Comparison of ENCODE assay signal across 8 cellular contexts in the genomic region with DNA sequence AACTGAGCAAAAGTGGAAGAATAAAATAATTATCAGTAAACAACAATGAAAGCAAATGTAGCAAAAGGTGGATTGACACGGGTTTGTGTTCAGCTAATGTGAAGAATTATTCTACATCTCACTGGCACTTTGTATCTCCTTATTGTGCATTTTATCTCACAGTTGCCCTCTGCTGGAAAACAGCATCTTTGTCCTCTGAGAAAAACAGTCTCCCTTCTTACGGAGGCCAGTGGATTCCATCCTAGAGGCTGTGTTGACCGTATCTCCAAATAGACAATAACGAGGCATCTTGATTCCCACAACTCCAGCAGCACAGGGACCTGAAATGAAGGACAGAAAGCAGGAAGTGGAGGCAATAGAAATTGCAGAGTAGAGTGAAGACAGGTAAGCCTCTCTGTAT. TPM values are rescaled to one million over a fixed set of nuclear protein-coding genes. Genes with fewer than 3 reads are reported as not detected.
A peak's percentile ranks its signal among the peaks of the same experiment; 100 is the strongest.
DNase-seq lines count a peak whose midpoint lies in the region; ATAC-seq and TF ChIP-seq lines count a peak whose summit lies in the region.

No MANE protein-coding gene starts in this region.

- peaks cover 16% of the 10 kb centered on the region for H3K27me3 Mint-ChIP-seq in activated CD4-positive, alpha-beta memory T cell treated with anti-CD3 and anti-CD28 coated beads, Interleukin-2, amount 10 ng/mL, durations not matched to agents 7 days and 5 days

- peak; percentile 51 for TF ChIP-seq CTCF in osteoblast (IDR thresholded peaks at IDR 0.05; ENCODE audit: extremely low read depth, low read depth, low read length)

- peak; percentile 14 for DNase-seq in ELF-1 (ENCODE audit: low read depth, low spot score)
- DNase-seq in NAMALWA (ENCODE audit: low spot score) = peak; percentile 59
- peak; percentile 53 for DNase-seq in dedifferentiated amniotic fluid mesenchymal stem cell (ENCODE audit: extremely low spot score)
- DNase-seq in osteoblast (ENCODE audit: insufficient read length, low spot score, missing footprints) = peak; percentile 2
- DNase-seq in amniotic stem cell (lab: John Stamatoyannopoulos, UW) = no peak
- DNase-seq in mesenteric fat pad (ENCODE audit: low spot score) = no peak
- no peak for DNase-seq in activated CD4-positive, alpha-beta memory T cell treated with anti-CD3 and anti-CD28 coated beads, Interleukin-2, amount 10 ng/mL, durations not matched to agents 7 days and 5 days

- H3K79me2 ChIP-seq in osteoblast (ENCODE audit: insufficient read depth, low read length) = no peaks in the 10 kb centered on the region

- POLR2A ChIA-PET in activated CD4-positive, alpha-beta memory T cell treated with anti-CD3 and anti-CD28 coated beads, Interleukin-2, amount 10 ng/mL, durations not matched to agents 7 days and 5 days (lab: Charles Lee) = no interaction called here

- CTCF ChIA-PET in activated CD4-positive, alpha-beta memory T cell treated with anti-CD3 and anti-CD28 coated beads, Interleukin-2, amount 10 ng/mL, durations not matched to agents 7 days and 5 days (lab: Charles Lee) = interaction anchor here (0.8 to 1.8 kb wide), 5 partner anchors 35 to 433 kb away, joined by 3 to 6 read pairs (median 4); no protein-coding TSS in a partner anchor

- no peak for ATAC-seq in GM19035 (IDR thresholded peaks at IDR 0.05; ENCODE audit: unreplicated experiment)

- no peak overlapping the region for H3K4me2 ChIP-seq in osteoblast (ENCODE audit: insufficient read depth, low read length)

- no peaks in the 10 kb centered on the region for H3K4me1 ChIP-seq in osteoblast (ENCODE audit: insufficient read depth, low read length)

- no peaks in the 10 kb centered on the region for H4K20me1 ChIP-seq in osteoblast (ENCODE audit: insufficient read depth, low read length)

- no peak overlapping the region for H3K27ac ChIP-seq in osteoblast (ENCODE audit: low read depth, low read length)

- H2AFZ ChIP-seq in osteoblast (ENCODE audit: low read length) = peak overlapping the region; percentile 20

- no peaks in the 10 kb centered on the region for H3K27me3 ChIP-seq in osteoblast (ENCODE audit: insufficient read depth, low read length)

- no peaks in the 10 kb centered on the region for H3K9me3 ChIP-seq in osteoblast (ENCODE audit: low read depth, low read length)

- no peaks in the 10 kb centered on the region for H3K36me3 Mint-ChIP-seq in activated CD4-positive, alpha-beta memory T cell treated with anti-CD3 and anti-CD28 coated beads, Interleukin-2, amount 10 ng/mL, durations not matched to agents 7 days and 5 days (ENCODE audit: low read depth)

- no peak overlapping the region for H3K27ac Mint-ChIP-seq in activated CD4-positive, alpha-beta memory T cell treated with anti-CD3 and anti-CD28 coated beads, Interleukin-2, amount 10 ng/mL, durations not matched to agents 7 days and 5 days

- H3K4me3 ChIP-seq in osteoblast (ENCODE audit: insufficient read depth, low read length) = no peak overlapping the region

- H3K4me3 Mint-ChIP-seq in activated CD4-positive, alpha-beta memory T cell treated with anti-CD3 and anti-CD28 coated beads, Interleukin-2, amount 10 ng/mL, durations not matched to agents 7 days and 5 days = no peak overlapping the region

- H3K36me3 ChIP-seq in osteoblast (ENCODE audit: insufficient read depth, low read length) = no peaks in the 10 kb centered on the region

- H3K9me3 Mint-ChIP-seq in activated CD4-positive, alpha-beta memory T cell treated with anti-CD3 and anti-CD28 coated beads, Interleukin-2, amount 10 ng/mL, durations not matched to agents 7 days and 5 days = no peaks in the 10 kb centered on the region

- no peaks in the 10 kb centered on the region for H3K4me1 Mint-ChIP-seq in activated CD4-positive, alpha-beta memory T cell treated with anti-CD3 and anti-CD28 coated beads, Interleukin-2, amount 10 ng/mL, durations not matched to agents 7 days and 5 days

RNA-seq across cellular contexts. Expression of a gene that starts 51.3 kb away (rescaled TPM):
- total RNA-seq in osteoblast (2.9 and 4.7 TPM in 2 replicates), mesenteric fat pad (35.7 TPM)
- not detected for total RNA-seq in activated CD4-positive, alpha-beta memory T cell treated with anti-CD3 and anti-CD28 coated beads, Interleukin-2, amount 10 ng/mL, durations not matched to agents 7 days and 5 days

Comparison
In these comparisons a context has a peak if more than half of its experiments do, and no peak if none do; other contexts are left out.
1. DNase-seq: peak in ELF-1 (single experiment), NAMALWA (single experiment), dedifferentiated amniotic fluid mesenchymal stem cell (single experiment) and osteoblast (single experiment); none in amniotic stem cell (single experiment), mesenteric fat pad (single experiment) and activated CD4-positive, alpha-beta memory T cell treated with anti-CD3 and anti-CD28 coated beads, Interleukin-2, amount 10 ng/mL, durations not matched to agents 7 days and 5 days (single experiment).